28 cellular contexts compared by ENCODE assay signal in genomic region chr12:124030008-124030407, GRCh38. TPM values are rescaled to one million over a fixed set of nuclear protein-coding genes. Genes with fewer than 3 reads are reported as not detected.
A peak's percentile ranks its signal among the peaks of the same experiment; 100 is the strongest.
DNase-seq lines count a peak whose midpoint lies in the region; ATAC-seq, FAIRE-seq and TF ChIP-seq lines count a peak whose summit lies in the region.
"Had no signal": no experiment of that assay in that cellular context is flagged by ENCODE, and none has a peak within 500 bp of the region (broad histone marks: within the 10 kb centered on the region; RNA-seq: fewer than 3 reads in every experiment).

No MANE protein-coding gene starts in this region.

- H3K4me3 Mint-ChIP-seq in activated naive CD4-positive, alpha-beta T cell treated with anti-CD3 and anti-CD28 coated beads, Interleukin-2, amount 10 ng/mL, durations not matched to agents 7 days and 5 days, result no peak overlapping the region
- H3K4me3 Mint-ChIP-seq: activated naive CD8-positive, alpha-beta T cell; activated T-helper 1 cell treated with anti-CD3 and anti-CD28 coated beads, Interleukin-12 subunit alpha, Interleukin-12 subunit beta, Interleukin-2, Interleukin-4 antibody, amounts not matched to agents 30 ng/mL and 10 ng/mL and 1 ng/mL, durations not matched to agents 14 hours and 24 hours and 36 hours; CD8-positive, alpha-beta memory T cell; dendritic cell treated with granulocyte-macrophage colony-stimulating factor and Interleukin-4, amounts not matched to agents 40 ng/mL and 50 ng/mL, for 4 days; natural killer cell treated with Interleukin-12 subunit alpha and Interleukin-12 subunit beta and Interleukin-15 and Interleukin-18, amount 100 ng/mL, for 72 hours; stimulated activated memory B cell treated with anti-CD40 and anti-IgM and Interleukin-4, amounts not matched to agents 10 μg/mL and 1 μg/mL and 100 μg/mL, for 72 hours; T-cell had no signal

- no peaks in the 10 kb centered on the region for H3K9me2 ChIP-seq in SK-N-SH

- H3K27me3 ChIP-seq in ACC112 (ENCODE audit: insufficient read depth, low read length) (no peaks in the 10 kb centered on the region), SK-N-SH (ENCODE audit: insufficient read depth) (no peaks in the 10 kb centered on the region), parathyroid adenoma (ENCODE audit: control insufficient read depth, insufficient read depth, low read length) (no peaks in the 10 kb centered on the region)
- H3K27me3 ChIP-seq: BE2C, esophagus muscularis mucosa, left lung, right atrium auricular region had no signal

- no peaks in the 10 kb centered on the region for H3K9me3 Mint-ChIP-seq in activated naive CD4-positive, alpha-beta T cell treated with anti-CD3 and anti-CD28 coated beads, Interleukin-2, amount 10 ng/mL, durations not matched to agents 7 days and 5 days
- H3K9me3 Mint-ChIP-seq: activated T-helper 1 cell treated with anti-CD3 and anti-CD28 coated beads, Interleukin-12 subunit alpha, Interleukin-12 subunit beta, Interleukin-2, Interleukin-4 antibody, amounts not matched to agents 30 ng/mL and 10 ng/mL and 1 ng/mL, durations not matched to agents 14 hours and 24 hours and 36 hours; CD8-positive, alpha-beta memory T cell; dendritic cell treated with granulocyte-macrophage colony-stimulating factor and Interleukin-4, amounts not matched to agents 40 ng/mL and 50 ng/mL, for 4 days; natural killer cell treated with Interleukin-12 subunit alpha and Interleukin-12 subunit beta and Interleukin-15 and Interleukin-18, amount 100 ng/mL, for 72 hours; stimulated activated memory B cell treated with anti-CD40 and anti-IgM and Interleukin-4, amounts not matched to agents 10 μg/mL and 1 μg/mL and 100 μg/mL, for 72 hours; T-cell had no signal

- H3K36me3 Mint-ChIP-seq in activated naive CD4-positive, alpha-beta T cell treated with anti-CD3 and anti-CD28 coated beads, Interleukin-2, amount 10 ng/mL, durations not matched to agents 7 days and 5 days, result no peaks in the 10 kb centered on the region
- H3K36me3 Mint-ChIP-seq: activated naive CD8-positive, alpha-beta T cell; CD8-positive, alpha-beta memory T cell; natural killer cell treated with Interleukin-12 subunit alpha and Interleukin-12 subunit beta and Interleukin-15 and Interleukin-18, amount 100 ng/mL, for 72 hours; stimulated activated memory B cell treated with anti-CD40 and anti-IgM and Interleukin-4, amounts not matched to agents 10 μg/mL and 1 μg/mL and 100 μg/mL, for 72 hours; T-cell had no signal

- no peak for FAIRE-seq in RCC 7860 (lab: Jason Lieb, UNC)
- FAIRE-seq: A204.1, islet of Langerhans had no signal

- H3K27ac ChIP-seq in ACC112 (ENCODE audit: low read depth, low read length) (peak overlapping the region; percentile 98), SK-N-SH (ENCODE audit: low read depth in 2 of 2, low read length in 1 of 2) (peak overlapping the region; percentile 36 to 85; a peak in 3 of 4 replicates), parathyroid adenoma (peak overlapping the region; percentile 30)
- H3K27ac ChIP-seq: right atrium auricular region had no signal

- CTCF ChIA-PET in SK-N-SH (lab: Yijun Ruan, JAX), result interaction anchor here (0.8 to 1.7 kb wide), 5 partner anchors 8 to 742 kb away, joined by 3 to 4 read pairs (median 3); no protein-coding TSS in a partner anchor
- CTCF ChIA-PET in activated naive CD4-positive, alpha-beta T cell treated with anti-CD3 and anti-CD28 coated beads, Interleukin-2, amount 10 ng/mL, durations not matched to agents 7 days and 5 days (lab: Charles Lee), result interaction anchor here (1.1 kb wide), 1 partner anchor 735 kb away, joined by 3 read pairs; no protein-coding TSS in a partner anchor

- H3K4me2 ChIP-seq in SK-N-SH, result peak overlapping the region; percentile 28; the same call in 1 of the 2 replicates
- H3K4me2 ChIP-seq in parathyroid adenoma (ENCODE audit: low read length), result peak overlapping the region; percentile 45

- H3K4me1 ChIP-seq in ACC112 (ENCODE audit: control insufficient read depth, insufficient read depth, low read length, unreplicated experiment) (peaks cover 42% of the 10 kb centered on the region), SK-N-SH (ENCODE audit: control insufficient read depth in 1 of 2, insufficient read depth in 2 of 2, low read depth in 1 of 2, low read length in 1 of 2) (peaks cover 18 to 29% of the 10 kb centered on the region in 2 experiments; a peak in 3 of 4 replicates), parathyroid adenoma (peaks cover 26% of the 10 kb centered on the region)

- H3K4me3 ChIP-seq in ACC112 (ENCODE audit: low read depth, low read length), result peak overlapping the region; percentile 61
- no peak overlapping the region for H3K4me3 ChIP-seq in SK-N-SH (ENCODE audit: low read depth in 2 of 2, low read length in 1 of 2)
- H3K4me3 ChIP-seq in fibroblast of the aortic adventitia (ENCODE audit: low read depth, low read length), result no peak overlapping the region
- no peak overlapping the region for H3K4me3 ChIP-seq in parathyroid adenoma (ENCODE audit: low read depth, low read length)
- H3K4me3 ChIP-seq: esophagus muscularis mucosa, left lung, right atrium auricular region had no signal

- peaks cover 5% of the 10 kb centered on the region for H3K4me1 Mint-ChIP-seq in activated naive CD4-positive, alpha-beta T cell treated with anti-CD3 and anti-CD28 coated beads, Interleukin-2, amount 10 ng/mL, durations not matched to agents 7 days and 5 days
- H3K4me1 Mint-ChIP-seq: CD8-positive, alpha-beta memory T cell; stimulated activated memory B cell treated with anti-CD40 and anti-IgM and Interleukin-4, amounts not matched to agents 10 μg/mL and 1 μg/mL and 100 μg/mL, for 72 hours had no signal

- peaks cover 27% of the 10 kb centered on the region for H3K27me3 Mint-ChIP-seq in activated naive CD4-positive, alpha-beta T cell treated with anti-CD3 and anti-CD28 coated beads, Interleukin-2, amount 10 ng/mL, durations not matched to agents 7 days and 5 days
- H3K27me3 Mint-ChIP-seq: activated naive CD8-positive, alpha-beta T cell had no signal

- H3K27ac Mint-ChIP-seq in activated naive CD4-positive, alpha-beta T cell treated with anti-CD3 and anti-CD28 coated beads, Interleukin-2, amount 10 ng/mL, durations not matched to agents 7 days and 5 days, result no peak overlapping the region
- H3K27ac Mint-ChIP-seq: activated naive CD8-positive, alpha-beta T cell; activated T-helper 1 cell treated with anti-CD3 and anti-CD28 coated beads, Interleukin-12 subunit alpha, Interleukin-12 subunit beta, Interleukin-2, Interleukin-4 antibody, amounts not matched to agents 30 ng/mL and 10 ng/mL and 1 ng/mL, durations not matched to agents 14 hours and 24 hours and 36 hours; CD8-positive, alpha-beta memory T cell; dendritic cell treated with granulocyte-macrophage colony-stimulating factor and Interleukin-4, amounts not matched to agents 40 ng/mL and 50 ng/mL, for 4 days; natural killer cell treated with Interleukin-12 subunit alpha and Interleukin-12 subunit beta and Interleukin-15 and Interleukin-18, amount 100 ng/mL, for 72 hours; stimulated activated memory B cell treated with anti-CD40 and anti-IgM and Interleukin-4, amounts not matched to agents 10 μg/mL and 1 μg/mL and 100 μg/mL, for 72 hours; T-cell had no signal

- H4K20me1 ChIP-seq in SK-N-SH (ENCODE audit: insufficient read depth), result no peaks in the 10 kb centered on the region

- TF ChIP-seq EP300 in SK-N-SH (IDR thresholded peaks at IDR 0.05; ENCODE audit: borderline replicate concordance in 1 of 2, low read depth in 1 of 2, low read length in 1 of 2), result no peak

- H3K79me2 ChIP-seq in ACC112 (ENCODE audit: control insufficient read depth, insufficient read depth, low read length, unreplicated experiment) (no peaks in the 10 kb centered on the region), SK-N-SH (ENCODE audit: insufficient read depth) (no peaks in the 10 kb centered on the region), parathyroid adenoma (no peaks in the 10 kb centered on the region)

- H2AFZ ChIP-seq in ACC112 (ENCODE audit: low read length, unreplicated experiment) (peak overlapping the region; percentile 91), SK-N-SH (ENCODE audit: low read depth) (no peak overlapping the region), parathyroid adenoma (peak overlapping the region; percentile 70)

- DNase-seq in SK-N-SH (no peak), fibroblast of the aortic adventitia (ENCODE audit: low read depth) (peak; percentile 60), RCC 7860 (ENCODE audit: low spot score) (no peak)
- DNase-seq in activated naive CD4-positive, alpha-beta T cell treated with anti-CD3 and anti-CD28 coated beads, Interleukin-2, amount 10 ng/mL, durations not matched to agents 7 days and 5 days, result no peak
- DNase-seq: activated CD4-positive, CD25-positive, alpha-beta regulatory T cell; aorta; CD8-positive, alpha-beta memory T cell; central memory CD4-positive, alpha-beta T cell; left lung; NCI-H2081; NCI-H2227 treated with DMSO at 0.1 percent for 48 hours; stimulated activated CD4-positive, alpha-beta T cell treated with anti-CD3 and anti-CD28 coated beads, Interleukin-4, amount 100 ng/mL, for 24 hours; T-cell had no signal

- no peak for ATAC-seq in GM21447 (IDR thresholded peaks at IDR 0.05; ENCODE audit: unreplicated experiment)
- no peak for ATAC-seq in GM18870 (IDR thresholded peaks at IDR 0.05; ENCODE audit: unreplicated experiment)
- ATAC-seq: left lung; natural killer cell treated with Interleukin-12 subunit alpha and Interleukin-12 subunit beta and Interleukin-15 and Interleukin-18, amount 100 ng/mL, for 72 hours; Panc1; stimulated activated memory B cell treated with anti-CD40 and anti-IgM and Interleukin-4, amounts not matched to agents 10 μg/mL and 1 μg/mL and 100 μg/mL, for 72 hours; T-cell had no signal

- no peaks in the 10 kb centered on the region for H3K9me3 ChIP-seq in SK-N-SH
- no peaks in the 10 kb centered on the region for H3K9me3 ChIP-seq in parathyroid adenoma (ENCODE audit: control insufficient read depth, low read length)
- H3K9me3 ChIP-seq: BE2C, esophagus muscularis mucosa, left lung, right atrium auricular region had no signal

- POLR2A ChIA-PET in SK-N-SH (lab: Yijun Ruan, JAX), result no interaction called here

- TF ChIP-seq RAD21 in SK-N-SH (IDR thresholded peaks at IDR 0.05; ENCODE audit: low read length), result no peak

- TF ChIP-seq CTCF in SK-N-SH (IDR thresholded peaks at IDR 0.05), result no peak
- TF ChIP-seq CTCF in fibroblast of the aortic adventitia (IDR thresholded peaks at IDR 0.05; ENCODE audit: insufficient read depth, low read length), result no peak
- no peak for TF ChIP-seq CTCF in parathyroid adenoma (IDR thresholded peaks at IDR 0.05)

- no peaks in the 10 kb centered on the region for H3K36me3 ChIP-seq in ACC112 (ENCODE audit: insufficient read depth, low read length)
- H3K36me3 ChIP-seq in SK-N-SH (replicated peaks in 1 of 2; ENCODE audit: control insufficient read depth in 1 of 2, insufficient read depth in 2 of 2, low read length in 1 of 2), result no peaks in the 10 kb centered on the region
- H3K36me3 ChIP-seq in parathyroid adenoma (ENCODE audit: control insufficient read depth, insufficient read depth, low read length), result no peaks in the 10 kb centered on the region
- H3K36me3 ChIP-seq: BE2C, esophagus muscularis mucosa, left lung, right atrium auricular region had no signal

- H3K9ac ChIP-seq in SK-N-SH (peak overlapping the region; percentile 38; the same call in 1 of the 2 replicates), parathyroid adenoma (no peak overlapping the region)

- 81% methylated on average over 11 of the region's 12 CpGs for WGBS in SK-N-SH (ENCODE audit: low lambda C conversion rate)

- H3F3A ChIP-seq in SK-N-SH (replicated peaks; ENCODE audit: insufficient read depth), result peaks cover 31% of the 10 kb centered on the region

RNA-seq across cellular contexts. Expression of gene ZNF664, which starts 57.0 kb away (rescaled TPM):
- 34.9 and 51.0 TPM in 2 replicates for polyA plus RNA-seq in SK-N-SH (2012; rRNA removed)
- polyA plus RNA-seq in SK-N-SH (2012; cell fraction: cytosol; rRNA removed), result 54.8 and 55.1 TPM in 2 replicates
- 34.9 and 41.5 TPM in 2 replicates for polyA plus RNA-seq in SK-N-SH (2012; cell fraction: nucleus; rRNA removed)
- total RNA-seq in fibroblast of the aortic adventitia (ENCODE audit: low replicate concordance), result 28.3 and 73.3 TPM in 2 replicates

RNA-seq across cellular contexts. Expression of gene CCDC92, which starts 57.4 kb away (rescaled TPM):
- polyA plus RNA-seq in SK-N-SH (2012; rRNA removed), result 34.8 and 53.5 TPM in 2 replicates
- polyA plus RNA-seq in SK-N-SH (2012; cell fraction: cytosol; rRNA removed), result 46.3 and 53.9 TPM in 2 replicates
- polyA plus RNA-seq in SK-N-SH (2012; cell fraction: nucleus; rRNA removed), result 55.0 and 60.5 TPM in 2 replicates
- total RNA-seq in fibroblast of the aortic adventitia (ENCODE audit: low replicate concordance), result 14.1 and 22.7 TPM in 2 replicates

Comparison
In these comparisons a context has a peak if more than half of its experiments do, and no peak if none do; other contexts are left out.
1. H3K27ac ChIP-seq: peak in every context shown above with its lines; median percentile 98 in ACC112; 60 in SK-N-SH; 30 in parathyroid adenoma.